Comparison of ENCODE assay signal across 11 cellular contexts in the genomic region with DNA sequence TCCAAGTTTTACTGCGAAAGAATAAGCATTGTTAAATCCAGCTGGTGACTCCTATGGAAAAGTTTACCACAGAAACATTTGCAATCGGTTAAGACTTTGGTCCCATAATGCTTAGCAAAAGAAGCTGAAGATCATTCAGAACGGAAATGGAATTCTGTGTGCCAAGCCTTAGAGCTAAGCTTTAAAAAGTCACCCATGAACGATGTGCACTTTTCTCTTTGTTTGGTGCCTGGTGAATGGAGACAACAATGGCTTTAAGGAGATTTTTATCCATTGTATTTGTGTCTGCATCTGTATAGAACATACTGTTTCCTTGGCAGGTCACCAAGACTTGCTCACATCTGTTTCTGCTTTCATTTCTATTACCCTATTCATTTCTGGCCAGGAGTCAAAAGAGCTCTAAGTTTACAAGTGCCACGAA. TPM values are rescaled to one million over a fixed set of nuclear protein-coding genes. Genes with fewer than 3 reads are reported as not detected.
A peak's percentile ranks its signal among the peaks of the same experiment; 100 is the strongest.
DNase-seq lines count a peak whose midpoint lies in the region; ATAC-seq, FAIRE-seq and TF ChIP-seq lines count a peak whose summit lies in the region.
"Had no signal": no experiment of that assay in that cellular context is flagged by ENCODE, and none has a peak within 500 bp of the region (broad histone marks: within the 10 kb centered on the region; RNA-seq: fewer than 3 reads in every experiment).

No MANE protein-coding gene starts in this region.

- no TSS peak for BruUV-seq in K562 (replicated peaks; lab: Mats Ljungman, UMichigan)

- H2BK5ac ChIP-seq in mesendoderm (ENCODE audit: low read length) = no peak overlapping the region

- POLR2A ChIA-PET in K562 (lab: Yijun Ruan, JAX) = no interaction called here
- POLR2A ChIA-PET in activated CD4-positive, alpha-beta memory T cell treated with anti-CD3 and anti-CD28 coated beads, Interleukin-2, amount 10 ng/mL, durations not matched to agents 7 days and 5 days (lab: Charles Lee) = interaction anchor here (0.9 kb wide), 1 partner anchor 177 kb away, joined by 3 read pairs; no protein-coding TSS in a partner anchor

- intact Hi-C loops in K562 (cut with micrococcal nuclease) (no loop called here), transverse colon (cut with DNase I; ENCODE audit: low total_unique reads) (no loop called here)

- no peak overlapping the region for H2BK15ac ChIP-seq in mesendoderm (replicated peaks; ENCODE audit: low read depth)

- TF ChIP-seq RAD21 in K562 (CRISPR knock-in tag; conservative IDR thresholded peaks at IDR 0.05 in 1 of 2, IDR thresholded peaks at IDR 0.05 in 1 of 2) = no peak

- H3K4me3 Mint-ChIP-seq in activated CD4-positive, alpha-beta memory T cell treated with anti-CD3 and anti-CD28 coated beads, Interleukin-2, amount 10 ng/mL, durations not matched to agents 7 days and 5 days = no peak overlapping the region

- H3K4me2 ChIP-seq in K562 (ENCODE audit: insufficient read depth, low read length) = no peak overlapping the region
- no peak overlapping the region for H3K4me2 ChIP-seq in mesendoderm (ENCODE audit: low read length)

- H3K36me3 ChIP-seq in K562 (ENCODE audit: control insufficient read depth, insufficient read depth, low read length) (no peaks in the 10 kb centered on the region), transverse colon (no peaks in the 10 kb centered on the region), mesendoderm (ENCODE audit: control insufficient read depth, insufficient read depth, low read length) (no peaks in the 10 kb centered on the region)

- no peaks in the 10 kb centered on the region for H3K79me1 ChIP-seq in mesendoderm (ENCODE audit: low read length)

- H4K20me1 ChIP-seq in K562 (replicated peaks; ENCODE audit: control insufficient read depth, insufficient read depth, low read length) = no peaks in the 10 kb centered on the region

- no peaks in the 10 kb centered on the region for H3K79me2 ChIP-seq in K562 (ENCODE audit: control insufficient read depth, insufficient read depth, low read length)
- H3K79me2 ChIP-seq in mesendoderm (ENCODE audit: control insufficient read depth, insufficient read depth, low read length) = no peaks in the 10 kb centered on the region

- H4K8ac ChIP-seq in mesendoderm (ENCODE audit: low read depth, low read length) = no peak overlapping the region

- no peaks in the 10 kb centered on the region for H3K4me1 ChIP-seq in K562 (replicated peaks in 1 of 2; ENCODE audit: control insufficient read depth in 2 of 2, insufficient read depth in 2 of 2, low read length in 2 of 2)
- peaks cover 0 to 22% (median 6%) of the 10 kb centered on the region in 4 donors for H3K4me1 ChIP-seq in transverse colon
- no peaks in the 10 kb centered on the region for H3K4me1 ChIP-seq in mesendoderm (ENCODE audit: control insufficient read depth, low read depth, low read length)

- no peak overlapping the region for H2AFZ ChIP-seq in K562 (ENCODE audit: low read depth, low read length)

- no peak overlapping the region for H3K23ac ChIP-seq in mesendoderm (ENCODE audit: low read length)

- ATAC-seq in K562 = no peak
- ATAC-seq in HG02884 (IDR thresholded peaks at IDR 0.05; ENCODE audit: unreplicated experiment) = no peak

- no peaks in the 10 kb centered on the region for H3K36me3 Mint-ChIP-seq in activated CD4-positive, alpha-beta memory T cell treated with anti-CD3 and anti-CD28 coated beads, Interleukin-2, amount 10 ng/mL, durations not matched to agents 7 days and 5 days (ENCODE audit: low read depth)

- TF ChIP-seq CTCF in K562 (IDR thresholded peaks at IDR 0.05 in 2 of 3, conservative IDR thresholded peaks at IDR 0.05 in 1 of 3; ENCODE audit: insufficient read depth in 2 of 3, low read depth in 1 of 3, low read length in 3 of 3) = no peak
- no peak for TF ChIP-seq CTCF in transverse colon (IDR thresholded peaks at IDR 0.05)

- no peak overlapping the region for H3K4me3 ChIP-seq in K562
- H3K4me3 ChIP-seq in transverse colon = no peak overlapping the region
- no peak overlapping the region for H3K4me3 ChIP-seq in mesendoderm (ENCODE audit: low read length)

- CTCF ChIA-PET in K562 (lab: Yijun Ruan, JAX; ENCODE audit: low intra/inter-chr PET ratio) = no interaction called here
- CTCF ChIA-PET in activated CD4-positive, alpha-beta memory T cell treated with anti-CD3 and anti-CD28 coated beads, Interleukin-2, amount 10 ng/mL, durations not matched to agents 7 days and 5 days (lab: Charles Lee) = interaction anchor here (0.8 kb wide), 1 partner anchor 27 kb away, joined by 4 read pairs; a partner anchor contains a TSS

- in situ Hi-C loops in K562 (cut with MboI) (no loop called here), transverse colon (cut with MboI; ENCODE audit: low pct_ligation_motif_present in 1 of 4, low pct_unique_long_range_greater_than_20kb in 1 of 4, low sequenced_read_pairs in 3 of 4) (no loop called here)

- H3K27ac Mint-ChIP-seq in activated CD4-positive, alpha-beta memory T cell treated with anti-CD3 and anti-CD28 coated beads, Interleukin-2, amount 10 ng/mL, durations not matched to agents 7 days and 5 days = no peak overlapping the region

- H3K9me3 ChIP-seq in K562 (replicated peaks; ENCODE audit: control insufficient read depth, insufficient read depth, low read depth, low read length) (no peaks in the 10 kb centered on the region), transverse colon (no peaks in the 10 kb centered on the region)

- H3K27ac ChIP-seq in K562 (ENCODE audit: extremely low read depth, low read depth, low read length) = no peak overlapping the region
- H3K27ac ChIP-seq in transverse colon = peak overlapping the region; percentile 65 to 82 (median 70)
- no peak overlapping the region for H3K27ac ChIP-seq in mesendoderm (ENCODE audit: low read depth, low read length)

- H3K9me3 Mint-ChIP-seq in activated CD4-positive, alpha-beta memory T cell treated with anti-CD3 and anti-CD28 coated beads, Interleukin-2, amount 10 ng/mL, durations not matched to agents 7 days and 5 days = no peaks in the 10 kb centered on the region

- DNase-seq in LHCN-M2 (ENCODE audit: low read depth) = peak; percentile 89
- DNase-seq in K562 (ENCODE audit: extremely low read depth in 1 of 4, low spot score in 3 of 4) = no peak
- peak; percentile 51 for DNase-seq in left kidney (ENCODE audit: low read depth, low spot score)
- DNase-seq in transverse colon = no peak
- no peak for DNase-seq in mesendoderm
- no peak for DNase-seq in SIG-M5 (lab: John Stamatoyannopoulos, UW)
- DNase-seq in activated CD4-positive, alpha-beta memory T cell treated with anti-CD3 and anti-CD28 coated beads, Interleukin-2, amount 10 ng/mL, durations not matched to agents 7 days and 5 days = no peak
- DNase-seq: NCI-H748 treated with DMSO at 0.1 percent for 48 hours; stimulated activated CD4-positive, alpha-beta T cell treated with anti-CD3 and anti-CD28 coated beads, Interleukin-4, amount 100 ng/mL, for 1 hour had no signal

- 2% methylated on average over 5 of the region's 5 CpGs for WGBS in K562 (ENCODE audit: insufficient coverage, low coverage, missing lambda C conversion rate)
- 7 to 22% methylated on average over 5 of the region's 5 CpGs for WGBS in transverse colon (ENCODE audit: low coverage in 1 of 2), 2 donors
- WGBS in mesendoderm (ENCODE audit: extremely low coverage, insufficient coverage, low lambda C conversion rate) = no CpG with 5 or more reads among the region's 5 CpGs

- peak; percentile 23 for FAIRE-seq in K562 (lab: Jason Lieb, UNC)
- FAIRE-seq: GM18507 had no signal

- TF ChIP-seq EP300 in K562 (IDR thresholded peaks at IDR 0.05; ENCODE audit: low read length) = no peak
- no peak for TF ChIP-seq EP300 in transverse colon (IDR thresholded peaks at IDR 0.05; ENCODE audit: low read depth)

- no peaks in the 10 kb centered on the region for H3K9me1 ChIP-seq in K562 (ENCODE audit: control insufficient read depth, insufficient read depth, low read length)

- H2BK120ac ChIP-seq in mesendoderm (ENCODE audit: low read depth, low read length) = no peak overlapping the region

- H3K18ac ChIP-seq in mesendoderm (ENCODE audit: low read length) = no peak overlapping the region

- H2AK5ac ChIP-seq in mesendoderm (ENCODE audit: low read length) = no peak overlapping the region

- no peaks in the 10 kb centered on the region for H3K27me3 Mint-ChIP-seq in activated CD4-positive, alpha-beta memory T cell treated with anti-CD3 and anti-CD28 coated beads, Interleukin-2, amount 10 ng/mL, durations not matched to agents 7 days and 5 days

- no peak overlapping the region for H3K4ac ChIP-seq in mesendoderm (ENCODE audit: low read depth, low read length)

- no peak overlapping the region for H3K56ac ChIP-seq in mesendoderm (ENCODE audit: low read length)

- no peaks in the 10 kb centered on the region for H3K4me1 Mint-ChIP-seq in activated CD4-positive, alpha-beta memory T cell treated with anti-CD3 and anti-CD28 coated beads, Interleukin-2, amount 10 ng/mL, durations not matched to agents 7 days and 5 days

- no peak overlapping the region for H4K5ac ChIP-seq in mesendoderm (ENCODE audit: low read length)

- H3K9ac ChIP-seq in K562 (ENCODE audit: insufficient read depth in 1 of 2, low read depth in 2 of 2, low read length in 2 of 2) (no peak overlapping the region), mesendoderm (ENCODE audit: low read length) (no peak overlapping the region)

- no peaks in the 10 kb centered on the region for H3K27me3 ChIP-seq in K562 (ENCODE audit: control insufficient read depth in 2 of 2, insufficient read depth in 2 of 2, low read length in 2 of 2)
- H3K27me3 ChIP-seq in transverse colon = no peaks in the 10 kb centered on the region
- H3K27me3 ChIP-seq in mesendoderm (ENCODE audit: insufficient read depth, low read length, poor library complexity) = no peaks in the 10 kb centered on the region

- TF ChIP-seq POLR2A in K562 (conservative IDR thresholded peaks at IDR 0.05) (no peak), transverse colon (IDR thresholded peaks at IDR 0.05) (no peak)

RNA-seq across cellular contexts. Expression of a gene that starts 26.3 kb away (rescaled TPM):
- total RNA-seq in LHCN-M2 (2014; rRNA removed) (808 and 986 TPM in 2 replicates), K562 (2014; rRNA removed) (1.5 and 1.7 TPM in 2 replicates), K562 (2014; rRNA removed; fragmentation: Illumina TruSeq; extraction: Trizol) (1.2 and 1.6 TPM in 2 replicates), K562 (2015; rRNA removed; fragmentation: Illumina TruSeq; extraction: Trizol) (1.1 and 1.2 TPM in 2 replicates), K562 (2021) (5.5 and 8.2 TPM in 2 replicates), transverse colon (100 to 1,000 TPM in 2 of 4 donors, 10 to 100 TPM in 2; 47.0 to 499 (median 75.9) TPM)
- polyA plus RNA-seq in LHCN-M2 (2012) = 1,193 TPM
- total RNA-seq in K562 (2011; cell fraction: chromatin; rRNA removed; ENCODE audit: low replicate concordance) = 16.6 and 49.0 TPM in 2 replicates
- 20.1 and 54.5 TPM in 2 replicates for total RNA-seq in K562 (2011; cell fraction: nucleolus; rRNA removed)
- total RNA-seq in K562 (2011; cell fraction: nucleoplasm; rRNA removed) = 14.3 and 19.7 TPM in 2 replicates
- polyA plus RNA-seq in K562 (2011; rRNA removed) (1.8 and 11.6 TPM in 2 replicates), K562 (2014; fragmentation: Illumina TruSeq; extraction: Trizol) (3.3 and 3.7 TPM in 2 replicates), K562 (2014; fragmentation: Nextera tagmentation; extraction: Ambion mirVana) (1 to 10 TPM in 1 of 2 experiments, under 1 TPM in 1; 0.94 to 1.1 TPM), K562 (2014; rRNA removed) (1.4 and 2.9 TPM in 2 replicates)
- polyA plus RNA-seq in K562 (2011; cell fraction: cytosol; rRNA removed) = 0.58 and 8.6 TPM in 2 replicates
- 4.2 and 84.4 TPM in 2 replicates for polyA plus RNA-seq in K562 (2011; cell fraction: nucleus; rRNA removed)
- polyA plus RNA-seq in K562 (2012) = 1.9 and 3.6 TPM in 2 replicates
- polyA minus RNA-seq in K562 (2011; rRNA and poly(A)+ RNA removed) = 2.4 and 19.8 TPM in 2 replicates
- 3.3 and 21.9 TPM in 2 replicates for polyA minus RNA-seq in K562 (2011; cell fraction: cytosol; rRNA and poly(A)+ RNA removed)
- 3.2 and 42.3 TPM in 2 replicates for polyA minus RNA-seq in K562 (2011; cell fraction: nucleus; rRNA and poly(A)+ RNA removed)
- polyA plus RNA-seq in mesendoderm (2013, experiment 1 of 2) = 83.1 TPM
- polyA plus RNA-seq in mesendoderm (2013, experiment 2 of 2) = 83.6 TPM
- under 1 TPM in 1 of 2 experiments, not detected in 1; 0.08 TPM for total RNA-seq in activated CD4-positive, alpha-beta memory T cell treated with anti-CD3 and anti-CD28 coated beads, Interleukin-2, amount 10 ng/mL, durations not matched to agents 7 days and 5 days

Comparison
In these comparisons a context has a peak if more than half of its experiments do, and no peak if none do; other contexts are left out.
1. DNase-seq: peak in LHCN-M2 (single experiment) and left kidney (single experiment); none in K562 (0 of 4), transverse colon (single experiment), mesendoderm (single experiment), SIG-M5 (single experiment) and activated CD4-positive, alpha-beta memory T cell treated with anti-CD3 and anti-CD28 coated beads, Interleukin-2, amount 10 ng/mL, durations not matched to agents 7 days and 5 days (single experiment).
2. H3K27ac ChIP-seq: peak in transverse colon (4 of 4); none in K562 (single experiment) and mesendoderm (single experiment).